In the genomic region with DNA sequence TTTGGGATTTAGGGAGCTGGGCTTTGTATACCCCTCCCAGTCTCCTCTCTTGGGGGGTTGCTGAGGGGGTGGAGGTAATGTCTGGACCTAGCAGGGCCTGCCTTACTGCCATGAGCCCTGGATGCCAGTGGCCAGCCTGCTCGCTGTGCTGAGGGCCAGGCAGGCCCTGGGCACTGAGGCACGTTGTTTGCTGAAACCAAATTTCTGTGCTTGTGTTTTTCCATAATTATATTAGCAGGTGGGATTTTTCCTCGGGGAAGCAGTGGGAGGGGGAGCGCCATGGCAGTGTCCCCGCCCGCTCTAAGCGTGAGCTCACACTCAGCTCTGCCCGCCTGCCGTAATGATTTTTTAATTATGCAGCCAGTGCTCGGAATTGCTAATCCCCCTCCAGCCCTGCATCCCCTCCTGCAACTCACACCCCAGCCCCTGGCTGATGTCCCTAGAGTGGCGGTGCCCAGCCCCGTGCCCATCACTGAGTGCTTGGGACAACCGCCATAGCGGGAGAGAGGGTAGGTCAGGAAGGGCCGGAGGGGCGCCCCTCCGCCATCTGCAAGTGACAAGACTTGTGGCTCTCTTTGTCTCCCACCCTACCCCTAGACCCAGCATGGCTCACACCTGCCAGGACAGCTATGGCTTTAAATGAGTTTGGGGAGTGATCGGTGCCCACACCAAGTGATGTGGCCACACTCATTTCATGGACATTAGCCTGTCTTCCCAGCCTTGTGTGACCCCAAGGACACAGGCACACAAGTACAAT, we compare ENCODE assay signal across 8 cellular contexts. TPM values are rescaled to one million over a fixed set of nuclear protein-coding genes. Genes with fewer than 3 reads are reported as not detected.
DNase-seq lines count a peak whose midpoint lies in the region; ATAC-seq, FAIRE-seq and TF ChIP-seq lines count a peak whose summit lies in the region.

No MANE protein-coding gene starts in this region.

- peaks cover 62% of the 10 kb centered on the region for H3K4me1 Mint-ChIP-seq in stimulated activated naive CD8-positive, alpha-beta T cell treated with anti-CD3 and anti-CD28 coated beads, Interleukin-15, Interleukin-2, amounts not matched to agents 100 ng/mL and 50 ng/mL, for 24 hours (ENCODE audit: low read depth)

- SMC1A ChIA-PET in GM12878 (lab: Charles Lee; ENCODE audit: uncharacterized antibody, unreplicated experiment), result interaction anchor here (1.6 to 13.6 kb wide), 5 partner anchors 9 to 106 kb away, joined by 3 to 151 read pairs (median 62); a partner anchor contains a TSS

- BruUV-seq in GM12878 (replicated peaks; lab: Mats Ljungman, UMichigan), result TSS peak; percentile 81

- under 1% methylated on average over 18 of the region's 18 CpGs for WGBS in GM12878 (ENCODE audit: insufficient coverage, insufficient replicate concordance, low lambda C conversion rate, missing lambda C conversion rate)

- peaks cover 68% of the 10 kb centered on the region for H3K4me1 ChIP-seq in GM12878 (ENCODE audit: control insufficient read depth, insufficient read depth, low read length)
- peaks cover 32 to 49% of the 10 kb centered on the region in 2 donors for H3K4me1 ChIP-seq in mucosa of rectum (ENCODE audit: control insufficient read depth in 2 of 2, insufficient read depth in 2 of 2, low read length in 2 of 2)

- peaks cover 3 to 14% of the 10 kb centered on the region in 2 experiments for H3K36me3 ChIP-seq in GM12878 (ENCODE audit: control insufficient read depth in 2 of 2, insufficient read depth in 2 of 2, low read length in 1 of 2)
- no peaks in the 10 kb centered on the region for H3K36me3 ChIP-seq in mucosa of rectum (ENCODE audit: control insufficient read depth in 2 of 2, insufficient read depth in 2 of 2, low read length in 2 of 2)

- no peak for TF ChIP-seq RAD21 in GM12878 (IDR thresholded peaks at IDR 0.05; ENCODE audit: insufficient read depth, low read depth, low read length)

- POLR2A ChIA-PET in GM12878 (lab: Charles Lee), result interaction anchor here (0.6 to 16.9 kb wide), 9 partner anchors 10 to 232 kb away, joined by 3 to 163 read pairs (median 22); a partner anchor contains a TSS

- no peak for TF ChIP-seq EP300 in GM12878 (IDR thresholded peaks at IDR 0.05; ENCODE audit: borderline replicate concordance in 1 of 2, control insufficient read depth in 1 of 2, low read depth in 2 of 2, low read length in 2 of 2)

- H4K20me1 ChIP-seq in GM12878 (ENCODE audit: control insufficient read depth, insufficient read depth), result peaks cover 3% of the 10 kb centered on the region; the same call in 1 of the 2 replicates

- H3K4me3 Mint-ChIP-seq in stimulated activated naive CD8-positive, alpha-beta T cell treated with anti-CD3 and anti-CD28 coated beads, Interleukin-15, Interleukin-2, amounts not matched to agents 100 ng/mL and 50 ng/mL, for 24 hours, result peak overlapping the region; percentile 77

- FAIRE-seq in GM12878 (lab: Jason Lieb, UNC), result no peak

- no peak for TF ChIP-seq POLR2A in GM12878 (IDR thresholded peaks at IDR 0.05; ENCODE audit: low read depth, low read length)

- peak overlapping the region; percentile 92 for H3K4me2 ChIP-seq in GM12878 (ENCODE audit: control insufficient read depth, insufficient read depth)

- H3K79me2 ChIP-seq in GM12878 (ENCODE audit: control insufficient read depth, insufficient read depth, low read length), result peaks cover 97% of the 10 kb centered on the region

- H3K9me3 ChIP-seq in GM12878 (replicated peaks; ENCODE audit: control insufficient read depth, insufficient read depth, low read length), result no peaks in the 10 kb centered on the region
- no peaks in the 10 kb centered on the region for H3K9me3 ChIP-seq in mucosa of rectum (ENCODE audit: control insufficient read depth in 2 of 2, low read length in 2 of 2)

- no peak overlapping the region for H2AFZ ChIP-seq in GM12878 (ENCODE audit: control insufficient read depth, low read depth, low read length)

- no peaks in the 10 kb centered on the region for H3K27me3 Mint-ChIP-seq in stimulated activated naive CD8-positive, alpha-beta T cell treated with anti-CD3 and anti-CD28 coated beads, Interleukin-15, Interleukin-2, amounts not matched to agents 100 ng/mL and 50 ng/mL, for 24 hours

- DNase-seq in stimulated activated naive CD8-positive, alpha-beta T cell treated with anti-CD3 and anti-CD28 coated beads, Interleukin-15, Interleukin-2, amounts not matched to agents 100 U/mL and 50 U/mL, for 24 hours, result no peak
- DNase-seq in GM12878 (ENCODE audit: low read depth, low spot score), result no peak
- DNase-seq in putamen (ENCODE audit: low spot score), result no peak
- DNase-seq in SIG-M5 treated with dmso at 0.1 percent for 504 hours (lab: John Stamatoyannopoulos, UW; ENCODE audit: unreplicated experiment), result no peak

- H3K36me3 Mint-ChIP-seq in stimulated activated naive CD8-positive, alpha-beta T cell treated with anti-CD3 and anti-CD28 coated beads, Interleukin-15, Interleukin-2, amounts not matched to agents 100 ng/mL and 50 ng/mL, for 24 hours (ENCODE audit: low read depth), result no peaks in the 10 kb centered on the region

- H3K9ac ChIP-seq in GM12878 (ENCODE audit: control insufficient read depth, insufficient read depth, low read length) (peak overlapping the region; percentile 93), mucosa of rectum (ENCODE audit: low read depth in 1 of 2, low read length in 2 of 2) (peak overlapping the region; percentile 66 to 74)

- peak overlapping the region; percentile 86 for H3K27ac Mint-ChIP-seq in stimulated activated naive CD8-positive, alpha-beta T cell treated with anti-CD3 and anti-CD28 coated beads, Interleukin-15, Interleukin-2, amounts not matched to agents 100 ng/mL and 50 ng/mL, for 24 hours

- no peaks in the 10 kb centered on the region for H3K9me3 Mint-ChIP-seq in stimulated activated naive CD8-positive, alpha-beta T cell treated with anti-CD3 and anti-CD28 coated beads, Interleukin-15, Interleukin-2, amounts not matched to agents 100 ng/mL and 50 ng/mL, for 24 hours

- CTCF ChIA-PET in GM12878 (lab: Yijun Ruan, JAX), result interaction anchor here (1.2 to 13.8 kb wide), 9 partner anchors 10 to 300 kb away, joined by 3 to 186 read pairs (median 24); no protein-coding TSS in a partner anchor

- no peak for ATAC-seq in stimulated activated naive CD8-positive, alpha-beta T cell treated with anti-CD3 and anti-CD28 coated beads, Interleukin-15, Interleukin-2, amounts not matched to agents 100 U/mL and 50 U/mL, for 24 hours
- no peak for ATAC-seq in GM12878
- ATAC-seq in HG02970 (IDR thresholded peaks at IDR 0.05; ENCODE audit: low FRiP score, unreplicated experiment), result no peak
- ATAC-seq in GM21619 (IDR thresholded peaks at IDR 0.05; ENCODE audit: unreplicated experiment), result no peak

- intact Hi-C loops in GM12878 (cut with micrococcal nuclease; ENCODE audit: unreplicated experiment), result loop anchor here (1.0 kb wide), 1 partner anchor 17 kb away; no protein-coding TSS in a partner anchor

- no peaks in the 10 kb centered on the region for H3K27me3 ChIP-seq in GM12878 (replicated peaks in 1 of 2; ENCODE audit: control insufficient read depth in 2 of 2, insufficient read depth in 2 of 2, low read length in 1 of 2)
- H3K27me3 ChIP-seq in mucosa of rectum (ENCODE audit: control insufficient read depth in 2 of 2, insufficient read depth in 2 of 2, low read length in 2 of 2), result no peaks in the 10 kb centered on the region

- RAD21 ChIA-PET in GM12878 (lab: Charles Lee; ENCODE audit: unreplicated experiment), result interaction anchor here (1.0 to 14.6 kb wide), 9 partner anchors 10 to 103 kb away, joined by 3 to 186 read pairs (median 24); a partner anchor contains a TSS

- no peak for TF ChIP-seq CTCF in GM12878 (IDR thresholded peaks at IDR 0.05 in 2 of 3, conservative IDR thresholded peaks at IDR 0.05 in 1 of 3; ENCODE audit: control insufficient read depth in 2 of 3, extremely low read depth in 1 of 3, insufficient read depth in 1 of 3, low read depth in 3 of 3, low read length in 3 of 3)

- in situ Hi-C loops in GM12878 (cut with MboI), result no loop called here

- H3K27ac ChIP-seq in GM12878 (ENCODE audit: control insufficient read depth, insufficient read depth) (peak overlapping the region; percentile 99), mucosa of rectum (ENCODE audit: low read depth in 2 of 2, low read length in 2 of 2) (peak overlapping the region; percentile 52 to 79)

- H3K4me3 ChIP-seq in GM12878 (peak overlapping the region; percentile 84), mucosa of rectum (ENCODE audit: low read length in 2 of 2) (peak overlapping the region; percentile 2 to 64)

TF ChIP-seq in GM12878, 131 proteins besides CTCF, POLR2A, EP300 and RAD21:
- TF ChIP-seq CBFB (IDR thresholded peaks at IDR 0.05; ENCODE audit: low read depth) (peak; percentile 2; the same call in 1 of the 2 replicates), WRNIP1 (IDR thresholded peaks at IDR 0.05; ENCODE audit: borderline replicate concordance, low read depth, low read length) (peak; percentile 53; the same call in 1 of the 2 replicates), IRF4 (IDR thresholded peaks at IDR 0.05; ENCODE audit: low read depth, low read length) (no peak), POLR2AphosphoS5 (IDR thresholded peaks at IDR 0.05; ENCODE audit: low read length) (0 out of 2 replicates have a peak, but pooled peaks have one; percentile 10)

RNA-seq across cellular contexts. Expression of a gene that starts 21.0 kb away (rescaled TPM):
- total RNA-seq in GM12878 (2013; cell fraction: nucleolus; rRNA removed), result 37.6 and 40.4 TPM in 2 replicates
- total RNA-seq in GM12878 (2014; rRNA removed) (71.4 and 90.8 TPM in 2 replicates), GM12878 (2014; rRNA removed; fragmentation: Illumina TruSeq; extraction: Trizol) (24.9 and 26.8 TPM in 2 replicates), GM12878 (2021) (64.2 and 64.4 TPM in 2 replicates)
- 17.9 TPM for polyA plus RNA-seq in GM12878 (2011; ENCODE audit: low read depth)
- polyA plus RNA-seq in GM12878 (2011; rRNA removed) (55.4 and 57.5 TPM in 2 replicates), GM12878 (2014; fragmentation: Illumina TruSeq; extraction: Trizol) (25.6 and 36.0 TPM in 2 replicates), GM12878 (2014; fragmentation: Nextera tagmentation; extraction: Ambion mirVana) (1 to 10 TPM; 1.8 to 6.0 TPM), GM12878 (2014; rRNA removed) (59.1 and 68.6 TPM in 2 replicates), GM12878 (2016; fragmentation: Nextera tagmentation; extraction: Ambion mirVana) (10 to 100 TPM; 33.8 to 45.4 TPM)
- 54.8 and 79.5 TPM in 2 replicates for polyA plus RNA-seq in GM12878 (2011; cell fraction: cytosol; rRNA removed)
- polyA plus RNA-seq in GM12878 (2011; cell fraction: nucleus; rRNA removed), result 43.4 and 55.0 TPM in 2 replicates
- polyA plus RNA-seq in GM12878 (2012), result 31.3 and 43.2 TPM in 2 replicates
- polyA minus RNA-seq in GM12878 (2011; rRNA and poly(A)+ RNA removed), result 32.3 and 76.6 TPM in 2 replicates
- 19.3 and 41.6 TPM in 2 replicates for polyA minus RNA-seq in GM12878 (2011; cell fraction: cytosol; rRNA and poly(A)+ RNA removed)
- polyA minus RNA-seq in GM12878 (2011; cell fraction: nucleus; rRNA and poly(A)+ RNA removed), result 25.8 and 43.7 TPM in 2 replicates
